ENCODE assay signal across 8 cellular contexts in genomic region chr13:39765801-39766463, GRCh38.
DNase-seq lines count a peak whose midpoint lies in the region; ATAC-seq, FAIRE-seq and TF ChIP-seq lines count a peak whose summit lies in the region.

No MANE protein-coding gene starts in this region.

- no peaks in the 10 kb centered on the region for H3K36me3 ChIP-seq in WERI-Rb-1

- 0 out of 2 replicates have a peak, but pooled peaks have one; percentile 29 for TF ChIP-seq CTCF in WERI-Rb-1 (IDR thresholded peaks at IDR 0.05; ENCODE audit: low read depth, low read length)

- FAIRE-seq in frontal cortex (lab: Jason Lieb, UNC): no peak

- DNase-seq in DMS 273 (lab: John Stamatoyannopoulos, UW; ENCODE audit: unreplicated experiment) (peak; percentile 98), NCI-H1105 (lab: John Stamatoyannopoulos, UW) (peak; percentile 86), WERI-Rb-1 (peak; percentile 42), frontal cortex (ENCODE audit: low spot score in 2 of 2) (peak; percentile 5 to 9), renal cortical epithelial cell (ENCODE audit: low read depth) (peak; percentile 87), amniotic stem cell (lab: John Stamatoyannopoulos, UW) (no peak)

- no peak overlapping the region for H3K4me3 ChIP-seq in WERI-Rb-1 (ENCODE audit: low read depth, low read length)

- H3K27me3 ChIP-seq in WERI-Rb-1 (ENCODE audit: insufficient read depth, low read depth, severe bottlenecking): no peaks in the 10 kb centered on the region

- ATAC-seq in HG03139 (IDR thresholded peaks at IDR 0.05; ENCODE audit: unreplicated experiment) (no peak), HG03097 (IDR thresholded peaks at IDR 0.05; ENCODE audit: low FRiP score, unreplicated experiment) (no peak)

- no peak overlapping the region for H3K27ac ChIP-seq in WERI-Rb-1

- no peaks in the 10 kb centered on the region for H3K9me3 ChIP-seq in WERI-Rb-1 (ENCODE audit: severe bottlenecking)
